In the genomic region with DNA sequence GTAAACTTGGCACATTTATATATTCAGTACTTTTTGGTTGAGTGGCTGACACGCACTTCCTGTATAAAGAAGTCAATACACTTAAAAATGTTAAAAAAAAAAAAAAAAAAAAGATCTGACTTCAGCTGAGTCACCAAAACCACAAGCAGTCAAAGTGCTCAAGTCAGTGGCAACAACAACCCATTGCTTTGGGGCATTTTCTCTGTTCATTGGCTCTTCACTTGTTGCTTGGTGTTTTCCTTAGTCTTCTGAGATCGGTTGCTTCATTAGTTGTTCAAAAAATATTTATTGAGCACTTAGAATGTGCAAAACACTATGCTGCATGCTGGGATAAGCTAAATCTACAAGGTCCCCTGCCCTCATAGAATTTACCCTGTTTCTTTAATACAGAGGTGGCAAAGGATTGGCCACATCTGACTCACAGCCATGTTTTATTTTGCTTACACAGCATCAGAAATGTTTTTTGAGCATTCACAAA, we compare ENCODE assay signal across 8 cellular contexts.
DNase-seq lines count a peak whose midpoint lies in the region; ATAC-seq lines count a peak whose summit lies in the region.

No MANE protein-coding gene starts in this region.

- ATAC-seq in HG02642 (IDR thresholded peaks at IDR 0.05; ENCODE audit: poor library complexity, unreplicated experiment): peak; percentile 84

- DNase-seq in NCI-H2029 (lab: John Stamatoyannopoulos, UW) (peak; percentile 7), NCI-H2029 treated with DMSO at 0.1 percent for 48 hours (lab: John Stamatoyannopoulos, UW) (no peak), NAMALWA (ENCODE audit: low spot score) (peak; percentile 83), activated T-cell treated with anti-CD3 and anti-CD28 coated beads for 4 hours (peak; percentile 35), foreskin melanocyte (peak; percentile 94), NCI-H1694 treated with DMSO at 0.1 percent for 48 hours (lab: John Stamatoyannopoulos, UW) (no peak)
- DNase-seq in stimulated activated CD8-positive, alpha-beta memory T cell treated with anti-CD3 and anti-CD28 coated beads, Interleukin-12 subunit alpha, Interleukin-12 subunit beta, amount 100 ng/mL, for 1 hour (ENCODE audit: low read depth): peak; percentile 15

Comparison
In these comparisons a context has a peak if more than half of its experiments do, and no peak if none do; other contexts are left out.
1. DNase-seq: peak in NCI-H2029 (single experiment), NAMALWA (single experiment), activated T-cell treated with anti-CD3 and anti-CD28 coated beads for 4 hours (single experiment), foreskin melanocyte (single experiment) and stimulated activated CD8-positive, alpha-beta memory T cell treated with anti-CD3 and anti-CD28 coated beads, Interleukin-12 subunit alpha, Interleukin-12 subunit beta, amount 100 ng/mL, for 1 hour (single experiment); none in NCI-H2029 treated with DMSO at 0.1 percent for 48 hours (single experiment) and NCI-H1694 treated with DMSO at 0.1 percent for 48 hours (single experiment).